In the genomic region with DNA sequence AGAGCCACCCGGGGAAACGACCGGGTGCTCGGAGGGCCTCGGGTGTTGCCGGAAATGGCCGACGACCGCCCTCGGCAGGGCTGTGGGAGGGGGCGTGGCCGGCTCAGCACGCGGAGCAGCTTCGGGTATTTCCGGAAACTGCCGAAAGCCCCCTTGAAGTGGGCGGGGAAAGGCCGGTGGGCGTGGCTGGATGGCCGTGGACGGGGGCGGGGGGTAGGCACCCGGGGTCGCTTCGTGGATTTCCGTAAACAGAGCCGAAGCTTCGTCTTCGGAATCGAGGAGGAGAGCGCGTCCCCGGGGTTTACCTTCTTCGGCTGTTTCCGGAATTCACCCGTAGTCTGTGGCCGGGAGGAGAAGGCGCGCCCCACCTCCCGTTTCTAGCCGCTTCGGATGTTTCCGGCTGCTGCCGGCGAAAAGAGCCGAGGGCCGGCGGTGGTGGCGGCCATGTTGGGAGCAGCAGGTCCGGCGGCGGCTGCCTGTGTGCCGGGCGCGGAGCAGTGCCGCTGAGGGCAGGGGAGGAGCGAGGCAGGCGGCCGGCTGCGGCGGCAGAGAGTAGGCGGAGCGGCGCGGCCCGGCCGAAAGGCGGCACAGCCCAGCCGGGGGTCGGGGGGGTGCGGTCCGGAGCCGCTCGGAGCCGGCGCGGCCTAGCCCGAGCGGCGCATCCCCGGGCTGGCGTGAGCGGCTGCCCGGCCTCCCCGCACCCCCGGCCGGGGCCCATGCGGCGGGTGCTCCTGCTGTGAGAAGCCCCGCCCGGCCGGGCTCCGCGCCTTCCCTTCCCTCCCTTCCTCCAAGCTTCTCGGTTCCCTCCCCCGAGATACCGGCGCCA, we compare ENCODE assay signal across 8 cellular contexts. TPM values are rescaled to one million over a fixed set of nuclear protein-coding genes. Genes with fewer than 3 reads are reported as not detected.
DNase-seq lines count a peak whose midpoint lies in the region; ATAC-seq and TF ChIP-seq lines count a peak whose summit lies in the region.

TSS of gene MARK2 (plus strand) at position 429 of the 826 bp plus-strand sequence. CDS start at position 826, 397 bp downstream.

- DNase-seq in GM13976 (ENCODE audit: low spot score) (peak; percentile 98), NCI-H146 treated with DMSO at 0.1 percent for 48 hours (lab: John Stamatoyannopoulos, UW; ENCODE audit: unreplicated experiment) (peak; percentile 98), amniotic epithelial cell (ENCODE audit: low read depth) (peak; percentile 95), heart left ventricle (peak; percentile 97 to 99 (median 98)), posterior cingulate gyrus (peak; percentile 98 to 100 (median 99)), upper lobe of left lung (peak; percentile 97 to 99)

- TF ChIP-seq POLR2A in heart left ventricle (IDR thresholded peaks at IDR 0.05), result peak in 1 of 2 donors; percentile 68
- TF ChIP-seq POLR2A in upper lobe of left lung (IDR thresholded peaks at IDR 0.05), result peak in 3 of 4 donors; percentile 28 to 85 (median 57)

- H3K4me3 ChIP-seq in heart left ventricle, result peak within 1 kb of the TSS; percentile 73 to 99 (median 87)
- H3K4me3 ChIP-seq in upper lobe of left lung, result peak within 1 kb of the TSS; percentile 61 to 94 (median 90)

- intact Hi-C loops in T-helper 1 cell treated with Interleukin-12 subunit alpha and Interleukin-12 subunit beta and Interleukin-4 antibody, amounts not matched to agents 30 ng/mL and 1 ng/mL, for 36 hours (cut with micrococcal nuclease), result loop anchor here (1.0 kb wide), 9 partner anchors 26 to 478 kb away; partner anchors contain the start of genes COX8A, ESRRA, OTUB1 and RTN3
- intact Hi-C loops in heart left ventricle (cut with DNase I), result loop anchor here in 8 of 10 donors (1.0 to 5.0 kb wide), 8 partner anchors 33 to 314 kb away; partner anchors contain the start of genes RCOR2 (in 2 of the 8) and ZFTA (in 1 of the 8)
- intact Hi-C loops in posterior cingulate gyrus (cut with DNase I), result loop anchor here (2.0 kb wide), 2 partner anchors 68 to 310 kb away; no protein-coding TSS in a partner anchor

- H3K27ac ChIP-seq in heart left ventricle (peak within 1 kb of the TSS; percentile 70 to 95 (median 89)), upper lobe of left lung (peak within 1 kb of the TSS; percentile 86 to 98 (median 90))

- H3K4me1 ChIP-seq in heart left ventricle, result peaks cover 5 to 55% (median 50%) of the 10 kb centered on the region in 12 donors
- H3K4me1 ChIP-seq in upper lobe of left lung, result peaks cover 40 to 57% (median 51%) of the 10 kb centered on the region in 4 donors

- ATAC-seq in HG02870 (IDR thresholded peaks at IDR 0.05; ENCODE audit: unreplicated experiment) (peak; percentile 71), heart left ventricle (peak; percentile 86 to 94 (median 90)), upper lobe of left lung (ENCODE audit: low FRiP score in 2 of 2) (peak; percentile 95 to 98)

- H3K9me3 ChIP-seq in heart left ventricle (no peaks in the 10 kb centered on the region), upper lobe of left lung (no peaks in the 10 kb centered on the region)

- no peak for TF ChIP-seq EP300 in upper lobe of left lung (IDR thresholded peaks at IDR 0.05)

- in situ Hi-C loops in GM13976 (cut with MboI; ENCODE audit: low sequenced_read_pairs, unreplicated experiment), result loop anchor here (10.0 kb wide), 1 partner anchor 106 kb away; no protein-coding TSS in a partner anchor

- WGBS in heart left ventricle, 4 donors, result 0 to 1% (median 0%) methylated on average over 39 to 99 of the region's 99 CpGs
- 0 to 1% methylated on average over 8 to 62 of the region's 99 CpGs for WGBS in upper lobe of left lung, 2 donors

- TF ChIP-seq CTCF in GM13976 (IDR thresholded peaks at IDR 0.05; ENCODE audit: borderline replicate concordance, control extremely low read depth, extremely low read depth, insufficient read depth, missing control alignments) (no peak), heart left ventricle (IDR thresholded peaks at IDR 0.05) (no peak), upper lobe of left lung (IDR thresholded peaks at IDR 0.05) (peak in 3 of 6 experiments; percentile 29 to 50 (median 38))

- H3K27me3 ChIP-seq in heart left ventricle (no peaks in the 10 kb centered on the region), upper lobe of left lung (no peaks in the 10 kb centered on the region)

- H3K36me3 ChIP-seq in heart left ventricle (peaks cover 0 to 20% (median 12%) of the 10 kb centered on the region in 9 donors), upper lobe of left lung (peaks cover 0 to 14% (median 4%) of the 10 kb centered on the region in 4 donors)

RNA-seq across cellular contexts. Expression of gene MARK2, which starts in this region (rescaled TPM):
- 65.9 and 70.4 TPM in 2 replicates for total RNA-seq in T-helper 1 cell treated with Interleukin-12 subunit alpha and Interleukin-12 subunit beta and Interleukin-4 antibody, amounts not matched to agents 30 ng/mL and 1 ng/mL, for 36 hours
- total RNA-seq in heart left ventricle (10 to 100 TPM; 26.7 to 53.5 (median 40.8) TPM), upper lobe of left lung (10 to 100 TPM; 41.7 to 67.1 (median 50.7) TPM)
- 10 to 100 TPM; 17.0 to 34.3 TPM for polyA plus RNA-seq in heart left ventricle

Comparison
In these comparisons a context has a peak if more than half of its experiments do, and no peak if none do; other contexts are left out.
1. Peak in every context shown above with its lines: DNase-seq, ATAC-seq, H3K4me3 ChIP-seq and H3K27ac ChIP-seq.